In the genomic region with DNA sequence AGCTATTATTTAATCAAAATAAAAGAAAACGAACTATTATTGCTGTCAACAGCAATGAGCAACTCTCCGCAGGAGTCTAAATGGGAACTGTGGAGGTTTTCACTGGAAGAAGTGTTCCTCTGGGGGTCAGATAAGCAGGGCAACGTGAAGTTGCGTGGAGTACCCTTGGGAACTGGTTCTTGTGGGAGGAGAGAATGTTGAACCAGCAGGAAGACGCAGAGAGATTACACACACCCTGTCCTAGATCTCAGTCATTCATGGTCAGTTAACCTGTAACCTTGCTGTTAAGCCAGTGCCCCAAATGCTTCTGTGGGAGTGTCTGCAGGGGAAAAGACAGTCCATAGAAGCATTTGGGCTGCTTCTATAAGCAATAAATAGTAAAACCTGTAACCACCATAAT, we compare ENCODE assay signal across 11 cellular contexts. TPM values are rescaled to one million over a fixed set of nuclear protein-coding genes. Genes with fewer than 3 reads are reported as not detected.
DNase-seq lines count a peak whose midpoint lies in the region; ATAC-seq and TF ChIP-seq lines count a peak whose summit lies in the region.
"Had no signal": no experiment of that assay in that cellular context is flagged by ENCODE, and none has a peak within 500 bp of the region (broad histone marks: within the 10 kb centered on the region; RNA-seq: fewer than 3 reads in every experiment).

No MANE protein-coding gene starts in this region.

- WGBS in mesenchymal stem cell = 40% methylated on average over 4 of the region's 5 CpGs

- H4K8ac ChIP-seq in mesenchymal stem cell (ENCODE audit: low read length) = peak overlapping the region; percentile 27

- H2AFZ ChIP-seq in mesenchymal stem cell (ENCODE audit: low read depth, low read length) = no peak overlapping the region

- H3K4me2 ChIP-seq in mesenchymal stem cell (ENCODE audit: low read length, poor library complexity, severe bottlenecking) = peak overlapping the region; percentile 60

- peak overlapping the region; percentile 10 for H2BK5ac ChIP-seq in mesenchymal stem cell (ENCODE audit: low read depth, low read length, poor library complexity, severe bottlenecking)

- peak overlapping the region; percentile 79 for H4K91ac ChIP-seq in mesenchymal stem cell (ENCODE audit: low read length)

- H3K36me3 ChIP-seq in mesenchymal stem cell (ENCODE audit: control insufficient read depth in 1 of 2, insufficient read depth in 2 of 2, low read depth in 1 of 2, low read length in 2 of 2) = no peaks in the 10 kb centered on the region
- H3K36me3 ChIP-seq in upper lobe of right lung = no peaks in the 10 kb centered on the region

- H3K4ac ChIP-seq in mesenchymal stem cell (ENCODE audit: low read depth in 1 of 2, low read length in 2 of 2) = peak overlapping the region; percentile 43 to 95

- peak overlapping the region; percentile 77 to 89 for H3K18ac ChIP-seq in mesenchymal stem cell (ENCODE audit: low read depth in 1 of 2, low read length in 2 of 2)

- H2BK15ac ChIP-seq in mesenchymal stem cell (ENCODE audit: low read depth, poor library complexity, severe bottlenecking) = peak overlapping the region; percentile 82

- H2BK120ac ChIP-seq in mesenchymal stem cell (ENCODE audit: low read depth, low read length) = peak overlapping the region; percentile 93

- intact Hi-C loops in left cardiac atrium (cut with DNase I) (no loop called here), Right ventricle myocardium inferior (cut with DNase I) (no loop called here), upper lobe of right lung (cut with DNase I) (no loop called here)

- no peaks in the 10 kb centered on the region for H3K9me3 ChIP-seq in mesenchymal stem cell (ENCODE audit: control insufficient read depth, low read length)
- no peaks in the 10 kb centered on the region for H3K9me3 ChIP-seq in upper lobe of right lung

- peak overlapping the region in 1 of 2 experiments; percentile 6 for H3K4me3 ChIP-seq in mesenchymal stem cell (ENCODE audit: insufficient read depth in 1 of 2, low read depth in 1 of 2, low read length in 2 of 2)
- no peak overlapping the region for H3K4me3 ChIP-seq in upper lobe of right lung

- no peak overlapping the region for H3K23ac ChIP-seq in mesenchymal stem cell (ENCODE audit: low read length in 2 of 2)

- H3K9ac ChIP-seq in mesenchymal stem cell (ENCODE audit: low read length) = peak overlapping the region; percentile 71

- no peak overlapping the region for H3K14ac ChIP-seq in mesenchymal stem cell (ENCODE audit: low read length in 2 of 2)

- no peaks in the 10 kb centered on the region for H3K79me1 ChIP-seq in mesenchymal stem cell (replicated peaks; ENCODE audit: low read length, poor library complexity, severe bottlenecking)

- ATAC-seq in left cardiac atrium (peak; percentile 43 to 78), Right ventricle myocardium inferior (no peak), esophagus mucosa (peak; percentile 5), upper lobe of right lung (peak; percentile 79)
- ATAC-seq: activated CD4-positive, CD25-positive, alpha-beta regulatory T cell treated with anti-CD3 and anti-CD28 coated beads, Interleukin-2, amount 50 U/mL, for 24 hours had no signal

- H2BK12ac ChIP-seq in mesenchymal stem cell (ENCODE audit: low read length in 2 of 2) = peak overlapping the region; percentile 7 to 98

- TF ChIP-seq CTCF in upper lobe of right lung (IDR thresholded peaks at IDR 0.05) = no peak

- H2AK5ac ChIP-seq in mesenchymal stem cell (ENCODE audit: low read length, severe bottlenecking) = peak overlapping the region; percentile 83

- H3K4me1 ChIP-seq in mesenchymal stem cell (ENCODE audit: control insufficient read depth, insufficient read depth, low read depth, low read length) (peaks cover 10% of the 10 kb centered on the region), upper lobe of right lung (peaks cover 14% of the 10 kb centered on the region)

- H3K27me3 ChIP-seq in mesenchymal stem cell (ENCODE audit: control insufficient read depth in 1 of 2, insufficient read depth in 1 of 2, low read length in 2 of 2) = no peaks in the 10 kb centered on the region
- no peaks in the 10 kb centered on the region for H3K27me3 ChIP-seq in upper lobe of right lung

- H3K27ac ChIP-seq in mesenchymal stem cell (ENCODE audit: low read length, poor library complexity, severe bottlenecking) = peak overlapping the region; percentile 85
- peak overlapping the region; percentile 38 for H3K27ac ChIP-seq in upper lobe of right lung

- DNase-seq in left cardiac atrium = no peak
- DNase-seq in Right ventricle myocardium inferior (ENCODE audit: missing footprints) = no peak
- DNase-seq in mesenchymal stem cell = peak; percentile 93
- DNase-seq in upper lobe of right lung = peak; percentile 32
- no peak for DNase-seq in AG08396 (ENCODE audit: low spot score)
- DNase-seq in DMS79 (lab: John Stamatoyannopoulos, UW) = no peak
- DNase-seq in NCI-H1436 treated with DMSO at 0.1 percent for 48 hours (lab: John Stamatoyannopoulos, UW) = no peak
- DNase-seq: NCI-H187, NCI-H82 had no signal

RNA-seq across cellular contexts. Expression of gene CABLES1, which starts 20.4 kb away (rescaled TPM):
- 10 to 100 TPM in 1 of 2 donors, 1 to 10 TPM in 1; 6.6 to 20.4 TPM for total RNA-seq in left cardiac atrium
- total RNA-seq in Right ventricle myocardium inferior = 3.1 TPM
- total RNA-seq in esophagus mucosa = 7.8 TPM
- polyA plus RNA-seq in mesenchymal stem cell (2013, experiment 1 of 2) = 8.1 TPM
- polyA plus RNA-seq in mesenchymal stem cell (2013, experiment 2 of 2) = 8.9 TPM
- total RNA-seq in upper lobe of right lung = 39.5 TPM

Comparison
In these comparisons a context has a peak if more than half of its experiments do, and no peak if none do; other contexts are left out.
1. DNase-seq: peak in mesenchymal stem cell (single experiment) and upper lobe of right lung (single experiment); none in left cardiac atrium (single experiment), Right ventricle myocardium inferior (single experiment), AG08396 (single experiment), DMS79 (single experiment) and NCI-H1436 treated with DMSO at 0.1 percent for 48 hours (single experiment).